1 cellular context compared by ENCODE assay signal in genomic region chr13:37058801-37059135, GRCh38.
TF ChIP-seq lines count a peak whose summit lies in the region.

No MANE protein-coding gene starts in this region.

TF ChIP-seq in endothelial cell of umbilical vein, 7 proteins besides CTCF, POLR2A, EP300 and RAD21:
- TF ChIP-seq JUN (IDR thresholded peaks at IDR 0.05; ENCODE audit: borderline replicate concordance, insufficient read depth, insufficient read length, low read depth) (no peak), GATA2 (IDR thresholded peaks at IDR 0.05; ENCODE audit: insufficient read depth, insufficient read length, low read depth, low read length) (no peak), POLR2AphosphoS5 (IDR thresholded peaks at IDR 0.05; ENCODE audit: insufficient read depth, low read depth, low read length) (no peak), FOS (IDR thresholded peaks at IDR 0.05; ENCODE audit: borderline replicate concordance, insufficient read depth, low read length) (no peak), EZH2 (IDR thresholded peaks at IDR 0.05; ENCODE audit: borderline replicate concordance, low read depth, low read length, severe bottlenecking) (no peak), MYC (IDR thresholded peaks at IDR 0.05; ENCODE audit: low read depth, low read length) (no peak), MAX (IDR thresholded peaks at IDR 0.05; ENCODE audit: insufficient read depth, insufficient read length) (no peak)
TF ChIP-seq in endothelial cell of umbilical vein: peak in this region for 0.
